ENCODE assay signal across 8 cellular contexts in genomic region chr16:25257956-25258855, GRCh38. TPM values are rescaled to one million over a fixed set of nuclear protein-coding genes. Genes with fewer than 3 reads are reported as not detected.
DNase-seq lines count a peak whose midpoint lies in the region; ATAC-seq, FAIRE-seq and TF ChIP-seq lines count a peak whose summit lies in the region.

No MANE protein-coding gene starts in this region.

- no peaks in the 10 kb centered on the region for H3K9me3 ChIP-seq in endothelial cell of umbilical vein (replicated peaks; ENCODE audit: control insufficient read depth, insufficient read depth, low read length)
- H3K9me3 ChIP-seq in mucosa of descending colon, result no peaks in the 10 kb centered on the region

- H4K20me1 ChIP-seq in endothelial cell of umbilical vein (replicated peaks; ENCODE audit: control insufficient read depth, extremely low read depth, insufficient read depth, low read length), result peaks cover 2% of the 10 kb centered on the region

- POLR2A ChIA-PET in endothelial cell of umbilical vein (lab: Charles Lee), result interaction anchor here (0.8 kb wide), 1 partner anchor 13 kb away, joined by 3 read pairs; no protein-coding TSS in a partner anchor

- peak; percentile 38 for TF ChIP-seq POLR2A in endothelial cell of umbilical vein (IDR thresholded peaks at IDR 0.05; ENCODE audit: low read depth, low read length)

- dilution Hi-C loops in endothelial cell of umbilical vein (cut with MboI; ENCODE audit: extremely low pct_ligation_motif_present, low sequenced_read_pairs), result no loop called here

- H3K36me3 ChIP-seq in endothelial cell of umbilical vein (ENCODE audit: control insufficient read depth in 2 of 2, extremely low read depth in 1 of 2, insufficient read depth in 2 of 2, low read length in 2 of 2) (peaks cover 0 to 2% of the 10 kb centered on the region in 2 experiments), mucosa of descending colon (ENCODE audit: low read depth) (no peaks in the 10 kb centered on the region)

- H3K79me2 ChIP-seq in endothelial cell of umbilical vein (ENCODE audit: control insufficient read depth, insufficient read depth, low read length), result peaks cover 35% of the 10 kb centered on the region

- no peaks in the 10 kb centered on the region for H3K27me3 ChIP-seq in endothelial cell of umbilical vein (ENCODE audit: control insufficient read depth in 2 of 2, insufficient read depth in 2 of 2, low read length in 2 of 2)

- H2AFZ ChIP-seq in endothelial cell of umbilical vein (ENCODE audit: low read depth, low read length), result peak overlapping the region; percentile 87

- H3K4me1 ChIP-seq in endothelial cell of umbilical vein (ENCODE audit: control insufficient read depth, extremely low read depth, insufficient read depth, low read length) (peaks cover 20% of the 10 kb centered on the region), mucosa of descending colon (ENCODE audit: low read depth) (peaks cover 26% of the 10 kb centered on the region)

- CTCF ChIA-PET in endothelial cell of umbilical vein (lab: Charles Lee), result interaction anchor here (1.3 to 3.1 kb wide), 3 partner anchors 18 to 33 kb away, joined by 4 to 11 read pairs (median 5); no protein-coding TSS in a partner anchor

- H3K27ac ChIP-seq in endothelial cell of umbilical vein (ENCODE audit: insufficient read depth, low read depth, low read length), result peak overlapping the region; percentile 94

- H3K9ac ChIP-seq in endothelial cell of umbilical vein (replicated peaks; ENCODE audit: extremely low read depth, insufficient read depth, low read length), result peak overlapping the region; percentile 98

- BruUV-seq in endothelial cell of umbilical vein (replicated peaks; lab: Mats Ljungman, UMichigan), result TSS peak; percentile 59

- peak overlapping the region; percentile 80 for H3K4me2 ChIP-seq in endothelial cell of umbilical vein (ENCODE audit: insufficient read depth, low read length)

- peak; percentile 64 for ATAC-seq in mucosa of descending colon

- intact Hi-C loops in endothelial cell of umbilical vein (cut with micrococcal nuclease), result loop anchor here (5.0 kb wide), 1 partner anchor 721 kb away; the partner anchor contains the start of gene RBBP6
- intact Hi-C loops in mucosa of descending colon (cut with DNase I, micrococcal nuclease), result no loop called here

- peak; percentile 71 for FAIRE-seq in endothelial cell of umbilical vein (lab: Jason Lieb, UNC)

- DNase-seq in COR-L47 (lab: John Stamatoyannopoulos, UW) (peak; percentile 93), GM20000 (ENCODE audit: low spot score) (peak; percentile 75), HS-5 (ENCODE audit: low read depth) (peak; percentile 60), endothelial cell of umbilical vein (ENCODE audit: low read depth, low spot score) (peak; percentile 74), mucosa of descending colon (peak; percentile 85 to 89 (median 88))
- DNase-seq in NK-92 treated with Interleukin-12 subunit alpha and Interleukin-12 subunit beta, amount 100 ng/mL, for 24 hours (lab: John Stamatoyannopoulos, UW), result peak; percentile 84
- peak; percentile 37 for DNase-seq in activated CD8-positive, alpha-beta memory T cell treated with anti-CD3 and anti-CD28 coated beads, Interleukin-2, amount 50 U/mL, for 1 hour (ENCODE audit: extremely low read depth)
- DNase-seq in stimulated activated CD8-positive, alpha-beta memory T cell treated with anti-CD3 and anti-CD28 coated beads, Interleukin-4, amount 100 ng/mL, for 24 hours (ENCODE audit: low read depth), result peak; percentile 65

- H3K4me3 ChIP-seq in endothelial cell of umbilical vein (replicated peaks in 1 of 3; ENCODE audit: insufficient read depth in 1 of 3, low read depth in 1 of 3, low read length in 3 of 3) (peak overlapping the region; percentile 64 to 91 (median 73)), mucosa of descending colon (peak overlapping the region; percentile 56)

- no peaks in the 10 kb centered on the region for H3K9me1 ChIP-seq in endothelial cell of umbilical vein (replicated peaks; ENCODE audit: control insufficient read depth, extremely low read depth, insufficient read depth, low read length)

- no peak for TF ChIP-seq CTCF in GM20000 (IDR thresholded peaks at IDR 0.05; ENCODE audit: extremely low read depth, missing control alignments)
- TF ChIP-seq CTCF in endothelial cell of umbilical vein (IDR thresholded peaks at IDR 0.05; ENCODE audit: extremely low read depth in 1 of 2, insufficient read depth in 1 of 2, low read depth in 1 of 2, low read length in 2 of 2), result no peak
- TF ChIP-seq CTCF in mucosa of descending colon (IDR thresholded peaks at IDR 0.05), result no peak

TF ChIP-seq in endothelial cell of umbilical vein, 7 proteins besides CTCF, POLR2A, EP300 and RAD21:
- TF ChIP-seq POLR2AphosphoS5 (IDR thresholded peaks at IDR 0.05; ENCODE audit: insufficient read depth, low read depth, low read length) (peak; percentile 43), FOS (IDR thresholded peaks at IDR 0.05; ENCODE audit: borderline replicate concordance, insufficient read depth, low read length) (no peak), MYC (IDR thresholded peaks at IDR 0.05; ENCODE audit: low read depth, low read length) (no peak)

RNA-seq across cellular contexts. Expression of gene ZKSCAN2, which starts 0.6 kb away (rescaled TPM):
- 4.7 and 4.8 TPM in 2 replicates for total RNA-seq in endothelial cell of umbilical vein
- 0.99 and 1.4 TPM in 2 replicates for polyA plus RNA-seq in endothelial cell of umbilical vein
- 1.2 and 1.5 TPM in 2 replicates for polyA plus RNA-seq in endothelial cell of umbilical vein (2011; cell fraction: cytosol; rRNA removed)
- polyA plus RNA-seq in endothelial cell of umbilical vein (2011; cell fraction: nucleus; rRNA removed), result 3.8 and 4.0 TPM in 2 replicates
- polyA plus RNA-seq in endothelial cell of umbilical vein (2012), result 2.7 and 3.2 TPM in 2 replicates
- polyA minus RNA-seq in endothelial cell of umbilical vein, result 6.0 and 6.7 TPM in 2 replicates
- 4.4 TPM for polyA minus RNA-seq in endothelial cell of umbilical vein (2011; cell fraction: cytosol; rRNA and poly(A)+ RNA removed)
- polyA minus RNA-seq in endothelial cell of umbilical vein (2011; cell fraction: nucleus; rRNA and poly(A)+ RNA removed), result 7.4 and 8.9 TPM in 2 replicates
- total RNA-seq in mucosa of descending colon, result 1 to 10 TPM; 2.1 to 5.9 (median 2.2) TPM

RNA-seq across cellular contexts. Expression of gene AQP8, which starts 41.5 kb away (rescaled TPM):
- not detected in 2 replicates for total RNA-seq in endothelial cell of umbilical vein
- not detected in 2 replicates for polyA plus RNA-seq in endothelial cell of umbilical vein
- polyA plus RNA-seq in endothelial cell of umbilical vein (2011; cell fraction: cytosol; rRNA removed), result not detected in 2 replicates
- polyA plus RNA-seq in endothelial cell of umbilical vein (2011; cell fraction: nucleus; rRNA removed), result not detected in 2 replicates
- polyA plus RNA-seq in endothelial cell of umbilical vein (2012), result not detected in 2 replicates
- not detected in 2 replicates for polyA minus RNA-seq in endothelial cell of umbilical vein
- not detected for polyA minus RNA-seq in endothelial cell of umbilical vein (2011; cell fraction: cytosol; rRNA and poly(A)+ RNA removed)
- not detected in 2 replicates for polyA minus RNA-seq in endothelial cell of umbilical vein (2011; cell fraction: nucleus; rRNA and poly(A)+ RNA removed)
- 100 to 1,000 TPM; 189 to 898 (median 804) TPM for total RNA-seq in mucosa of descending colon

Comparison
In these comparisons a context has a peak if more than half of its experiments do, and no peak if none do; other contexts are left out.
1. Peak in every context shown above with its lines: DNase-seq, ATAC-seq, H3K4me3 ChIP-seq and H3K27ac ChIP-seq.
2. DNase-seq: peak in every context shown above with its lines; median percentile 93 in COR-L47; 88 in mucosa of descending colon; 84 in NK-92 treated with Interleukin-12 subunit alpha and Interleukin-12 subunit beta, amount 100 ng/mL, for 24 hours; 75 in GM20000; 74 in endothelial cell of umbilical vein; 65 in stimulated activated CD8-positive, alpha-beta memory T cell treated with anti-CD3 and anti-CD28 coated beads, Interleukin-4, amount 100 ng/mL, for 24 hours; 60 in HS-5; 37 in activated CD8-positive, alpha-beta memory T cell treated with anti-CD3 and anti-CD28 coated beads, Interleukin-2, amount 50 U/mL, for 1 hour.
3. RNA of gene AQP8, which starts 41.5 kb away (total RNA-seq): 189 to 898 TPM in mucosa of descending colon; not detected in endothelial cell of umbilical vein; every median in the first group is over 100 times any median in the second.